ENCODE assay signal across 29 cellular contexts in the genomic region with DNA sequence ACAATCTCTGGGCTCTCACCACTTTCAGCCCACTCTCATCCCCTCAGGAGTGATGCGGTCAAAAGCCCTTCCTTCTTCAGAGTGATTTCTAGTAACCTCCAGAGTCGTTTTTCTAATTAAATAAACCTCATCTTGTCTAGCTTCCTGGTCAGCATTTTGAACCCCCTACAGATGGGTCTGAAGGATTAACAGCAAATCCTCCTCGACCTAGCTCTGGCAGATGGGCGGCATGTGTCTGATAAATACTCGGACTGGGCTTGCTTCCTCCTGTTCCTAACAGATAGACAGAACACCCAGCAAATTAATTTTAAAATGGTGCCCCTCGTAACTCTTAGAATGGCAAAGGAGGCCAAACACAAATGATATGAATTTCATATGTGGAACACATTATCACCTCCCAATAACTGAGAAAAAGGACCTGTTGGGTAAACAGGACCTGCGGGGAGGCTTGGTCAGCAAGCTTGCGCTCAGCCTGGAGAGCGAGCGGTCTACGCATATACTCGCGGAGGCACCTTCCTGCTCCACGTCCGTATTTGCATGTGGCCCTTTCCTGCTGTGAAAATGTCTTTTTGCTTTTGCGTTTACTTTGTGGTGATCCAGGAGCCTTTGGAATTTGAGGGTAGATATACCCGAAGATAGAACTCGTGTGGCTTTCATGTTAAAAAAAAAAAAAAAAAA.
DNase-seq lines count a peak whose midpoint lies in the region; ATAC-seq and TF ChIP-seq lines count a peak whose summit lies in the region.
"Had no signal": no experiment of that assay in that cellular context is flagged by ENCODE, and none has a peak within 500 bp of the region (broad histone marks: within the 10 kb centered on the region; RNA-seq: fewer than 3 reads in every experiment).

No MANE protein-coding gene starts in this region.

- peaks cover 20 to 32% of the 10 kb centered on the region in 2 donors for H3K27me3 Mint-ChIP-seq in stimulated activated naive B cell treated with anti-CD40 and anti-IgM and Interleukin-4, amounts not matched to agents 10 μg/mL and 1 μg/mL and 100 μg/mL, for 72 hours

- H3K36me3 ChIP-seq in HUES6 (ENCODE audit: control insufficient read depth, insufficient read depth, low read length), result no peaks in the 10 kb centered on the region
- no peaks in the 10 kb centered on the region for H3K36me3 ChIP-seq in WERI-Rb-1
- H3K36me3 ChIP-seq: BE2C, cardiac muscle cell, heart left ventricle, MG63, upper lobe of right lung had no signal

- no peaks in the 10 kb centered on the region for H3K36me3 Mint-ChIP-seq in stimulated activated naive B cell treated with anti-CD40 and anti-IgM and Interleukin-4, amounts not matched to agents 10 μg/mL and 1 μg/mL and 100 μg/mL, for 72 hours
- H3K36me3 Mint-ChIP-seq: activated naive CD8-positive, alpha-beta T cell treated with anti-CD3 and anti-CD28 coated beads for 36 hours; CD8-positive, alpha-beta T cell; stimulated activated memory B cell treated with anti-CD40 and anti-IgM and Interleukin-4, amounts not matched to agents 10 μg/mL and 1 μg/mL and 100 μg/mL, for 72 hours had no signal

- no peak for TF ChIP-seq CTCF in WERI-Rb-1 (IDR thresholded peaks at IDR 0.05; ENCODE audit: low read depth, low read length)

- peaks cover 45% of the 10 kb centered on the region for H3K4me1 ChIP-seq in HUES6 (ENCODE audit: control insufficient read depth, insufficient read depth, low read length)
- H3K4me1 ChIP-seq: BE2C, heart left ventricle, upper lobe of right lung had no signal

- no peak overlapping the region for H3K9ac ChIP-seq in HUES6 (ENCODE audit: low read length)

- ATAC-seq in stimulated activated naive B cell treated with anti-CD40 and anti-IgM and Interleukin-4, amounts not matched to agents 10 μg/mL and 1 μg/mL and 100 μg/mL, for 72 hours (replicated peaks), result no peak
- no peak for ATAC-seq in HG03571 (IDR thresholded peaks at IDR 0.05; ENCODE audit: unreplicated experiment)
- ATAC-seq in GM21423 (IDR thresholded peaks at IDR 0.05; ENCODE audit: unreplicated experiment), result no peak
- ATAC-seq: CD8-positive, alpha-beta T cell; effector memory CD8-positive, alpha-beta T cell; heart left ventricle; Panc1; stimulated activated memory B cell treated with anti-CD40 and anti-IgM and Interleukin-4, amounts not matched to agents 10 μg/mL and 1 μg/mL and 100 μg/mL, for 72 hours; upper lobe of right lung had no signal

- H3K27me3 ChIP-seq in HUES6 (ENCODE audit: control insufficient read depth, insufficient read depth, low read length) (peaks cover 32% of the 10 kb centered on the region), WERI-Rb-1 (ENCODE audit: insufficient read depth, low read depth, severe bottlenecking) (no peaks in the 10 kb centered on the region)
- H3K27me3 ChIP-seq: MG63 had no signal

- no peak overlapping the region for H3K4me3 Mint-ChIP-seq in stimulated activated naive B cell treated with anti-CD40 and anti-IgM and Interleukin-4, amounts not matched to agents 10 μg/mL and 1 μg/mL and 100 μg/mL, for 72 hours
- H3K4me3 Mint-ChIP-seq: activated naive CD8-positive, alpha-beta T cell treated with anti-CD3 and anti-CD28 coated beads for 36 hours; CD8-positive, alpha-beta T cell; effector memory CD8-positive, alpha-beta T cell; nephron; stimulated activated memory B cell treated with anti-CD40 and anti-IgM and Interleukin-4, amounts not matched to agents 10 μg/mL and 1 μg/mL and 100 μg/mL, for 72 hours had no signal

- peak; percentile 37 for DNase-seq in ELF-1 (ENCODE audit: low read depth, low spot score)
- DNase-seq in WERI-Rb-1, result peak; percentile 95
- DNase-seq in iPS-NIHi7 (ENCODE audit: extremely low spot score), result peak; percentile 43
- DNase-seq in cerebellar nuclear complex (lab: John Stamatoyannopoulos, UW), result no peak
- no peak for DNase-seq in stimulated activated naive B cell treated with anti-CD40 and anti-IgM and Interleukin-4, amounts not matched to agents 10 μg/mL and 1 μg/mL and 100 μg/mL, for 72 hours
- DNase-seq: activated CD4-positive, alpha-beta T cell treated with anti-CD3 and anti-CD28 coated beads for 48 hours; activated effector memory CD4-positive, alpha-beta T cell treated with Interleukin-2 at 50 U/mL for 16 hours; activated naive CD8-positive, alpha-beta T cell treated with anti-CD3 and anti-CD28 coated beads for 36 hours; aorta; BE2C; CD8-positive, alpha-beta T cell; DMS153; effector memory CD8-positive, alpha-beta T cell; GDM1; heart left ventricle; KG1; MG63; NCI-H1105; NCI-H187; NCI-H2171; Right ventricle myocardium superior; upper lobe of right lung had no signal

- H3K27ac ChIP-seq in HUES6 (ENCODE audit: low read depth, low read length) (no peak overlapping the region), WERI-Rb-1 (peak overlapping the region; percentile 99)
- H3K27ac ChIP-seq: cardiac muscle cell, heart left ventricle, upper lobe of right lung had no signal

- no peaks in the 10 kb centered on the region for H3K9me3 ChIP-seq in HUES6 (ENCODE audit: control insufficient read depth, insufficient read depth, low read depth, low read length)
- H3K9me3 ChIP-seq in WERI-Rb-1 (ENCODE audit: severe bottlenecking), result no peaks in the 10 kb centered on the region
- H3K9me3 ChIP-seq: BE2C, heart left ventricle, MG63, upper lobe of right lung had no signal

- H3K9me3 Mint-ChIP-seq in stimulated activated naive B cell treated with anti-CD40 and anti-IgM and Interleukin-4, amounts not matched to agents 10 μg/mL and 1 μg/mL and 100 μg/mL, for 72 hours, result no peaks in the 10 kb centered on the region
- H3K9me3 Mint-ChIP-seq: activated naive CD8-positive, alpha-beta T cell treated with anti-CD3 and anti-CD28 coated beads for 36 hours; CD8-positive, alpha-beta T cell; effector memory CD8-positive, alpha-beta T cell; nephron; stimulated activated memory B cell treated with anti-CD40 and anti-IgM and Interleukin-4, amounts not matched to agents 10 μg/mL and 1 μg/mL and 100 μg/mL, for 72 hours had no signal

- H3K27ac Mint-ChIP-seq in stimulated activated naive B cell treated with anti-CD40 and anti-IgM and Interleukin-4, amounts not matched to agents 10 μg/mL and 1 μg/mL and 100 μg/mL, for 72 hours, result no peak overlapping the region
- H3K27ac Mint-ChIP-seq: activated naive CD8-positive, alpha-beta T cell treated with anti-CD3 and anti-CD28 coated beads for 36 hours; CD8-positive, alpha-beta T cell; effector memory CD8-positive, alpha-beta T cell; nephron; stimulated activated memory B cell treated with anti-CD40 and anti-IgM and Interleukin-4, amounts not matched to agents 10 μg/mL and 1 μg/mL and 100 μg/mL, for 72 hours had no signal

- no peaks in the 10 kb centered on the region for H3K4me1 Mint-ChIP-seq in stimulated activated naive B cell treated with anti-CD40 and anti-IgM and Interleukin-4, amounts not matched to agents 10 μg/mL and 1 μg/mL and 100 μg/mL, for 72 hours
- H3K4me1 Mint-ChIP-seq: activated naive CD8-positive, alpha-beta T cell treated with anti-CD3 and anti-CD28 coated beads for 36 hours; nephron; stimulated activated memory B cell treated with anti-CD40 and anti-IgM and Interleukin-4, amounts not matched to agents 10 μg/mL and 1 μg/mL and 100 μg/mL, for 72 hours had no signal

- H3K4me3 ChIP-seq in HUES6 (ENCODE audit: low read depth, low read length) (peak overlapping the region; percentile 13; the same call in 1 of the 2 replicates), WERI-Rb-1 (ENCODE audit: low read depth, low read length) (peak overlapping the region; percentile 58)
- H3K4me3 ChIP-seq: cardiac muscle cell, heart left ventricle, MG63, upper lobe of right lung had no signal

Comparison
In these comparisons a context has a peak if more than half of its experiments do, and no peak if none do; other contexts are left out.
1. DNase-seq: peak in ELF-1 (single experiment), WERI-Rb-1 (single experiment) and iPS-NIHi7 (single experiment); none in cerebellar nuclear complex (0 of 2) and stimulated activated naive B cell treated with anti-CD40 and anti-IgM and Interleukin-4, amounts not matched to agents 10 μg/mL and 1 μg/mL and 100 μg/mL, for 72 hours (single experiment).